Comparison of ENCODE assay signal across 8 cellular contexts in genomic region chr20:36808317-36809257, GRCh38. TPM values are rescaled to one million over a fixed set of nuclear protein-coding genes. Genes with fewer than 3 reads are reported as not detected.
DNase-seq lines count a peak whose midpoint lies in the region; FAIRE-seq and TF ChIP-seq lines count a peak whose summit lies in the region.

No MANE protein-coding gene starts in this region.

- H3K27me3 ChIP-seq in small intestine (ENCODE audit: control insufficient read depth in 2 of 2, insufficient read depth in 2 of 2, low read length in 2 of 2) = no peaks in the 10 kb centered on the region

- POLR2A ChIA-PET in AG04449 (lab: Yijun Ruan, JAX) = interaction anchor here (0.9 kb wide), 1 partner anchor 53 kb away, joined by 3 read pairs; no protein-coding TSS in a partner anchor

- H3K27ac ChIP-seq in small intestine (ENCODE audit: low read depth in 1 of 2, low read length in 1 of 2) = peak overlapping the region in 1 of 2 donors; percentile 62

- H3K4me3 ChIP-seq in AG04449 (ENCODE audit: low read depth, low read length) = no peak overlapping the region
- no peak overlapping the region for H3K4me3 ChIP-seq in small intestine (ENCODE audit: low read depth in 1 of 2, low read length in 2 of 2)

- 50 to 66% (median 65%) methylated on average over 17 to 19 of the region's 19 CpGs for WGBS in small intestine, 3 donors

- H3K36me3 ChIP-seq in small intestine (ENCODE audit: control insufficient read depth in 2 of 2, insufficient read depth in 2 of 2, low read length in 2 of 2) = peaks cover 0 to 14% of the 10 kb centered on the region in 2 donors

- peaks cover 3% of the 10 kb centered on the region for H3K36me3 Mint-ChIP-seq in activated naive CD4-positive, alpha-beta T cell treated with anti-CD3 and anti-CD28 coated beads, Interleukin-2, amount 10 ng/mL, durations not matched to agents 7 days and 5 days

- no peaks in the 10 kb centered on the region for H3K9me3 ChIP-seq in small intestine (ENCODE audit: control insufficient read depth, low read depth)

- TF ChIP-seq CTCF in AG04449 (IDR thresholded peaks at IDR 0.05; ENCODE audit: insufficient read depth, low read length, missing control alignments) = peak; percentile 80

- peaks cover 3% of the 10 kb centered on the region for H3K27me3 Mint-ChIP-seq in activated naive CD4-positive, alpha-beta T cell treated with anti-CD3 and anti-CD28 coated beads, Interleukin-2, amount 10 ng/mL, durations not matched to agents 7 days and 5 days

- peaks cover 7% of the 10 kb centered on the region for H3K4me1 Mint-ChIP-seq in activated naive CD4-positive, alpha-beta T cell treated with anti-CD3 and anti-CD28 coated beads, Interleukin-2, amount 10 ng/mL, durations not matched to agents 7 days and 5 days

- DNase-seq in AG04449 (ENCODE audit: low read depth, low spot score) (peak; percentile 36), GOT3 (lab: John Stamatoyannopoulos, UW) (peak; percentile 68), SKM-1 (lab: John Stamatoyannopoulos, UW; ENCODE audit: unreplicated experiment) (peak; percentile 51), cardiac septum (ENCODE audit: low spot score) (peak; percentile 86), small intestine (peak; percentile 90), midbrain (lab: John Stamatoyannopoulos, UW) (no peak), inferior parietal cortex (ENCODE audit: extremely low spot score) (no peak)
- DNase-seq in activated naive CD4-positive, alpha-beta T cell treated with anti-CD3 and anti-CD28 coated beads, Interleukin-2, amount 10 ng/mL, durations not matched to agents 7 days and 5 days = peak; percentile 84

- CTCF ChIA-PET in AG04449 (lab: Yijun Ruan, JAX) = interaction anchor here (0.5 to 5.1 kb wide), 32 partner anchors 8 to 143 kb away, joined by 3 to 60 read pairs (median 5); partner anchors contain the start of gene DSN1
- CTCF ChIA-PET in activated naive CD4-positive, alpha-beta T cell treated with anti-CD3 and anti-CD28 coated beads, Interleukin-2, amount 10 ng/mL, durations not matched to agents 7 days and 5 days (lab: Charles Lee) = interaction anchor here (0.6 to 2.9 kb wide), 40 partner anchors 10 to 958 kb away, joined by 3 to 35 read pairs (median 4); partner anchors contain the start of gene SLA2

- peak overlapping the region; percentile 54 for H3K27ac Mint-ChIP-seq in activated naive CD4-positive, alpha-beta T cell treated with anti-CD3 and anti-CD28 coated beads, Interleukin-2, amount 10 ng/mL, durations not matched to agents 7 days and 5 days

- intact Hi-C loops in cardiac septum (cut with DNase I) = no loop called here

- no peaks in the 10 kb centered on the region for H3K4me1 ChIP-seq in small intestine (ENCODE audit: control insufficient read depth in 2 of 2, insufficient read depth in 1 of 2, low read depth in 1 of 2, low read length in 1 of 2)

- H3K9me3 Mint-ChIP-seq in activated naive CD4-positive, alpha-beta T cell treated with anti-CD3 and anti-CD28 coated beads, Interleukin-2, amount 10 ng/mL, durations not matched to agents 7 days and 5 days = no peaks in the 10 kb centered on the region

- no peak overlapping the region for H3K4me3 Mint-ChIP-seq in activated naive CD4-positive, alpha-beta T cell treated with anti-CD3 and anti-CD28 coated beads, Interleukin-2, amount 10 ng/mL, durations not matched to agents 7 days and 5 days

- no peak for FAIRE-seq in small intestine (lab: Jason Lieb, UNC)

RNA-seq across cellular contexts. Expression of gene DSN1, which starts 35.0 kb away (rescaled TPM):
- total RNA-seq in cardiac septum = 3.8 TPM
- 10 to 100 TPM in 2 of 3 donors, 1 to 10 TPM in 1; 8.9 to 12.5 (median 10.7) TPM for polyA plus RNA-seq in small intestine

Comparison
In these comparisons a context has a peak if more than half of its experiments do, and no peak if none do; other contexts are left out.
1. DNase-seq: peak in AG04449 (single experiment), GOT3 (single experiment), SKM-1 (single experiment), activated naive CD4-positive, alpha-beta T cell treated with anti-CD3 and anti-CD28 coated beads, Interleukin-2, amount 10 ng/mL, durations not matched to agents 7 days and 5 days (single experiment), cardiac septum (single experiment) and small intestine (single experiment); none in midbrain (single experiment) and inferior parietal cortex (single experiment).